In genomic region chr1:201944639-201945038, GRCh38 we compare ENCODE assay signal across 18 cellular contexts. TPM values are rescaled to one million over a fixed set of nuclear protein-coding genes. Genes with fewer than 3 reads are reported as not detected.
DNase-seq lines count a peak whose midpoint lies in the region; ATAC-seq and TF ChIP-seq lines count a peak whose summit lies in the region.
"Had no signal": no experiment of that assay in that cellular context is flagged by ENCODE, and none has a peak within 500 bp of the region (broad histone marks: within the 10 kb centered on the region; RNA-seq: fewer than 3 reads in every experiment).

No MANE protein-coding gene starts in this region.

- TF ChIP-seq EP300 in sigmoid colon (IDR thresholded peaks at IDR 0.05), result no peak
- no peak for TF ChIP-seq EP300 in SK-N-SH (IDR thresholded peaks at IDR 0.05; ENCODE audit: borderline replicate concordance in 1 of 2, low read depth in 1 of 2, low read length in 1 of 2)

- no peak for ATAC-seq in Right ventricle myocardium superior (ENCODE audit: poor library complexity)
- no peak for ATAC-seq in aorta (ENCODE audit: low FRiP score)
- no peak for ATAC-seq in activated T-cell treated with anti-CD3 and anti-CD28 coated beads, Interleukin-2, amount 50 U/mL, for 4 hours
- ATAC-seq: esophagus mucosa had no signal

- H3K4me2 ChIP-seq in SK-N-SH, result no peak overlapping the region

- no peaks in the 10 kb centered on the region for H3K79me2 ChIP-seq in SK-N-SH (ENCODE audit: insufficient read depth)

- TF ChIP-seq POLR2A in sigmoid colon (IDR thresholded peaks at IDR 0.05), result peak in 1 of 2 donors; percentile 27

- H3K27ac ChIP-seq in left ventricle myocardium inferior (replicated peaks) (peak overlapping the region; percentile 75), sigmoid colon (peak overlapping the region; percentile 91 to 98 (median 92)), aorta (ENCODE audit: low read depth in 1 of 2, low read length in 2 of 2) (peak overlapping the region; percentile 79 to 83), SK-N-SH (ENCODE audit: low read depth in 2 of 2, low read length in 1 of 2) (no peak overlapping the region)

- intact Hi-C loops in left ventricle myocardium inferior (cut with micrococcal nuclease), result no loop called here
- intact Hi-C loops in Right ventricle myocardium superior (cut with DNase I), result loop anchor here (5.0 kb wide), 1 partner anchor 47 kb away; no protein-coding TSS in a partner anchor
- intact Hi-C loops in sigmoid colon (cut with DNase I), result no loop called here
- intact Hi-C loops in aorta (cut with DNase I), result loop anchor here in 1 of 2 donors (1.0 kb wide), 1 partner anchor 49 kb away; no protein-coding TSS in a partner anchor

- H3F3A ChIP-seq in SK-N-SH (replicated peaks; ENCODE audit: insufficient read depth), result peaks cover 4% of the 10 kb centered on the region

- H3K9me3 ChIP-seq in left ventricle myocardium inferior (replicated peaks) (no peaks in the 10 kb centered on the region), sigmoid colon (no peaks in the 10 kb centered on the region), aorta (ENCODE audit: control insufficient read depth, low read length) (no peaks in the 10 kb centered on the region), SK-N-SH (no peaks in the 10 kb centered on the region)

- H3K36me3 Mint-ChIP-seq in activated T-cell treated with anti-CD3 and anti-CD28 coated beads, Interleukin-2, amount 50 U/mL, for 4 hours (ENCODE audit: insufficient read depth), result no peaks in the 10 kb centered on the region

- no peak for DNase-seq in left ventricle myocardium inferior
- no peak for DNase-seq in Right ventricle myocardium superior
- peak; percentile 31 for DNase-seq in hepatic stellate cell (ENCODE audit: low spot score)
- DNase-seq in sigmoid colon, result no peak
- DNase-seq in aorta, result no peak
- no peak for DNase-seq in SK-N-SH
- DNase-seq in NOMO-1 (lab: John Stamatoyannopoulos, UW; ENCODE audit: unreplicated experiment in 2 of 2), result no peak
- DNase-seq in activated T-cell treated with anti-CD3 and anti-CD28 coated beads, Interleukin-2, amount 50 U/mL, for 4 hours, result no peak
- DNase-seq: activated CD4-positive, alpha-beta T cell treated with anti-CD3 and anti-CD28 coated beads for 4 hours; activated T-cell treated with anti-CD3 and anti-CD28 coated beads, Interleukin-2, amount 50 U/mL, for 24 hours; cortex of kidney; NCI-H2081; NCI-H69; SHP77 had no signal

- H3K4me3 ChIP-seq in left ventricle myocardium inferior (peak overlapping the region; percentile 69), sigmoid colon (peak overlapping the region; percentile 73 to 82 (median 76)), aorta (ENCODE audit: low read length in 2 of 2) (peak overlapping the region; percentile 77 to 100), SK-N-SH (ENCODE audit: low read depth in 2 of 2, low read length in 1 of 2) (no peak overlapping the region)

- no peak for TF ChIP-seq CTCF in left ventricle myocardium inferior (IDR thresholded peaks at IDR 0.05; ENCODE audit: borderline replicate concordance)
- TF ChIP-seq CTCF in sigmoid colon (IDR thresholded peaks at IDR 0.05), result no peak
- no peak for TF ChIP-seq CTCF in SK-N-SH (IDR thresholded peaks at IDR 0.05)

- WGBS in sigmoid colon, 2 donors, result 63 to 65% methylated on average over 3 of the region's 3 CpGs
- WGBS in aorta, 2 donors, result 2% methylated on average over 3 of the region's 3 CpGs
- WGBS in SK-N-SH (ENCODE audit: low lambda C conversion rate), result 59% methylated on average over 2 of the region's 3 CpGs

- peaks cover 50% of the 10 kb centered on the region for H3K27me3 Mint-ChIP-seq in activated T-cell treated with anti-CD3 and anti-CD28 coated beads, Interleukin-2, amount 50 U/mL, for 4 hours (ENCODE audit: low read depth)

- no peaks in the 10 kb centered on the region for H3K36me3 ChIP-seq in left ventricle myocardium inferior
- peaks cover 3 to 22% (median 6%) of the 10 kb centered on the region in 4 donors for H3K36me3 ChIP-seq in sigmoid colon
- peaks cover 4 to 7% of the 10 kb centered on the region in 2 donors for H3K36me3 ChIP-seq in aorta (ENCODE audit: control insufficient read depth in 1 of 2, insufficient read depth in 2 of 2, low read length in 1 of 2)
- H3K36me3 ChIP-seq in SK-N-SH (replicated peaks in 1 of 2; ENCODE audit: control insufficient read depth in 1 of 2, insufficient read depth in 2 of 2, low read length in 1 of 2), result no peaks in the 10 kb centered on the region

- CTCF ChIA-PET in SK-N-SH (lab: Yijun Ruan, JAX), result interaction anchor here (1.1 to 3.6 kb wide), 6 partner anchors 13 to 116 kb away, joined by 3 to 32 read pairs (median 6); partner anchors contain the start of gene IPO9

- peaks cover 7% of the 10 kb centered on the region for H3K4me1 Mint-ChIP-seq in activated T-cell treated with anti-CD3 and anti-CD28 coated beads, Interleukin-2, amount 50 U/mL, for 4 hours (ENCODE audit: low read depth)

- peaks cover 30% of the 10 kb centered on the region for H3K4me1 ChIP-seq in left ventricle myocardium inferior
- H3K4me1 ChIP-seq in sigmoid colon, result peaks cover 0 to 25% (median 21%) of the 10 kb centered on the region in 4 donors
- H3K4me1 ChIP-seq in aorta (ENCODE audit: control insufficient read depth in 1 of 2, insufficient read depth in 2 of 2, low read length in 2 of 2), result peaks cover 2 to 4% of the 10 kb centered on the region in 2 donors
- peaks cover 0 to 17% of the 10 kb centered on the region in 2 experiments; a peak in 2 of 4 replicates for H3K4me1 ChIP-seq in SK-N-SH (ENCODE audit: control insufficient read depth in 1 of 2, insufficient read depth in 2 of 2, low read depth in 1 of 2, low read length in 1 of 2)

- no peak for TF ChIP-seq RAD21 in SK-N-SH (IDR thresholded peaks at IDR 0.05; ENCODE audit: low read length)

- no peak overlapping the region for H3K9ac ChIP-seq in SK-N-SH

- H4K20me1 ChIP-seq in SK-N-SH (ENCODE audit: insufficient read depth), result no peaks in the 10 kb centered on the region

- no peak overlapping the region for H3K4me3 Mint-ChIP-seq in activated T-cell treated with anti-CD3 and anti-CD28 coated beads, Interleukin-2, amount 50 U/mL, for 4 hours
- H3K4me3 Mint-ChIP-seq: activated T-cell treated with anti-CD3 and anti-CD28 coated beads, Interleukin-2, amount 50 U/mL, for 24 hours; T-helper 2 cell treated with Interferon-gamma antibody and Interleukin-4, amounts not matched to agents 5 μg/mL and 100 μg/mL, for 36 hours had no signal

- H3K9me3 Mint-ChIP-seq in activated T-cell treated with anti-CD3 and anti-CD28 coated beads, Interleukin-2, amount 50 U/mL, for 4 hours, result no peaks in the 10 kb centered on the region
- H3K9me3 Mint-ChIP-seq: activated T-cell treated with anti-CD3 and anti-CD28 coated beads, Interleukin-2, amount 50 U/mL, for 24 hours; T-helper 2 cell treated with Interferon-gamma antibody and Interleukin-4, amounts not matched to agents 5 μg/mL and 100 μg/mL, for 36 hours had no signal

- H3K9me2 ChIP-seq in SK-N-SH, result no peaks in the 10 kb centered on the region

- H3K27me3 ChIP-seq in left ventricle myocardium inferior (ENCODE audit: low read depth), result peaks cover 19% of the 10 kb centered on the region
- no peaks in the 10 kb centered on the region for H3K27me3 ChIP-seq in sigmoid colon
- no peaks in the 10 kb centered on the region for H3K27me3 ChIP-seq in aorta (ENCODE audit: control insufficient read depth in 1 of 2, insufficient read depth in 2 of 2, low read length in 1 of 2)
- H3K27me3 ChIP-seq in SK-N-SH (ENCODE audit: insufficient read depth), result no peaks in the 10 kb centered on the region

- H2AFZ ChIP-seq in SK-N-SH (ENCODE audit: low read depth), result no peak overlapping the region

- POLR2A ChIA-PET in SK-N-SH (lab: Yijun Ruan, JAX), result no interaction called here

TF ChIP-seq in SK-N-SH, 30 proteins besides CTCF, POLR2A, EP300 and RAD21 (continues in another document):
- TF ChIP-seq YY1 (IDR thresholded peaks at IDR 0.05; ENCODE audit: low read depth) (no peak), GATA2 (CRISPR knock-in tag; IDR thresholded peaks at IDR 0.05) (no peak)

RNA-seq across cellular contexts. Expression of gene LMOD1, which starts 1.7 kb away (rescaled TPM):
- total RNA-seq in left ventricle myocardium inferior (9.2 TPM), Right ventricle myocardium superior (9.6 TPM), sigmoid colon (1,000 to 10,000 TPM in 1 of 4 donors, 100 to 1,000 TPM in 3; 633 to 1,011 (median 785) TPM), aorta (100 to 1,000 TPM; 347 to 469 TPM)
- polyA plus RNA-seq in sigmoid colon (10 to 100 TPM in 2 of 3 donors, 1 to 10 TPM in 1; 4.9 to 75.0 (median 15.6) TPM), aorta (100 to 1,000 TPM; 368 to 601 TPM), SK-N-SH (2012; rRNA removed) (2.7 and 4.9 TPM in 2 replicates)
- 2.5 and 2.8 TPM in 2 replicates for polyA plus RNA-seq in SK-N-SH (2012; cell fraction: cytosol; rRNA removed)
- polyA plus RNA-seq in SK-N-SH (2012; cell fraction: nucleus; rRNA removed), result 7.2 and 8.2 TPM in 2 replicates
- total RNA-seq in activated T-cell treated with anti-CD3 and anti-CD28 coated beads, Interleukin-2, amount 50 U/mL, for 4 hours, result under 1 TPM in 2 of 3 donors, not detected in 1; 0.08 to 0.14 TPM
- total RNA-seq: A673, HT1080 had no signal

RNA-seq across cellular contexts. Expression of gene TIMM17A, which starts 10.7 kb away (rescaled TPM):
- total RNA-seq in left ventricle myocardium inferior (87.5 TPM), Right ventricle myocardium superior (76.5 TPM), sigmoid colon (10 to 100 TPM; 23.3 to 56.7 (median 38.4) TPM), aorta (10 to 100 TPM; 29.2 to 48.8 TPM)
- polyA plus RNA-seq in sigmoid colon (10 to 100 TPM; 48.6 to 71.4 (median 57.7) TPM), aorta (10 to 100 TPM; 34.4 to 77.4 TPM), SK-N-SH (2012; rRNA removed) (33.6 and 51.6 TPM in 2 replicates)
- polyA plus RNA-seq in SK-N-SH (2012; cell fraction: cytosol; rRNA removed), result 59.3 and 72.7 TPM in 2 replicates
- polyA plus RNA-seq in SK-N-SH (2012; cell fraction: nucleus; rRNA removed), result 20.6 and 39.2 TPM in 2 replicates
- total RNA-seq in activated T-cell treated with anti-CD3 and anti-CD28 coated beads, Interleukin-2, amount 50 U/mL, for 4 hours, result 100 to 1,000 TPM; 144 to 160 (median 146) TPM

RNA-seq across cellular contexts. Expression of gene RNPEP, which starts 37.8 kb away (rescaled TPM):
- total RNA-seq in left ventricle myocardium inferior (16.6 TPM), Right ventricle myocardium superior (15.4 TPM), sigmoid colon (10 to 100 TPM; 23.9 to 38.5 (median 32.0) TPM), aorta (10 to 100 TPM; 28.0 to 43.1 TPM)
- polyA plus RNA-seq in sigmoid colon (10 to 100 TPM; 59.1 to 86.5 (median 81.7) TPM), aorta (10 to 100 TPM; 29.1 to 31.6 TPM), SK-N-SH (2012; rRNA removed) (36.7 and 46.7 TPM in 2 replicates)
- 45.5 and 49.7 TPM in 2 replicates for polyA plus RNA-seq in SK-N-SH (2012; cell fraction: cytosol; rRNA removed)
- polyA plus RNA-seq in SK-N-SH (2012; cell fraction: nucleus; rRNA removed), result 84.1 and 88.4 TPM in 2 replicates
- 10 to 100 TPM; 14.3 to 20.2 (median 17.5) TPM for total RNA-seq in activated T-cell treated with anti-CD3 and anti-CD28 coated beads, Interleukin-2, amount 50 U/mL, for 4 hours

RNA-seq across cellular contexts. Expression of gene SHISA4, which starts 55.9 kb away (rescaled TPM):
- 191 TPM for total RNA-seq in left ventricle myocardium inferior
- total RNA-seq in Right ventricle myocardium superior, result 162 TPM
- 10 to 100 TPM; 12.7 to 23.7 (median 19.3) TPM for total RNA-seq in sigmoid colon
- 1 to 10 TPM; 3.5 to 6.1 (median 3.6) TPM for polyA plus RNA-seq in sigmoid colon
- 10 to 100 TPM; 30.6 to 39.9 TPM for total RNA-seq in aorta
- polyA plus RNA-seq in aorta, result 10 to 100 TPM; 76.1 to 93.1 TPM
- 42.1 and 50.5 TPM in 2 replicates for polyA plus RNA-seq in SK-N-SH (2012; rRNA removed)
- 23.2 and 33.5 TPM in 2 replicates for polyA plus RNA-seq in SK-N-SH (2012; cell fraction: cytosol; rRNA removed)
- 35.0 and 43.6 TPM in 2 replicates for polyA plus RNA-seq in SK-N-SH (2012; cell fraction: nucleus; rRNA removed)
- under 1 TPM; 0.19 to 0.40 (median 0.37) TPM for total RNA-seq in activated T-cell treated with anti-CD3 and anti-CD28 coated beads, Interleukin-2, amount 50 U/mL, for 4 hours

Comparison
In these comparisons a context has a peak if more than half of its experiments do, and no peak if none do; other contexts are left out.
1. H3K27ac ChIP-seq: peak in left ventricle myocardium inferior (single experiment), sigmoid colon (4 of 4) and aorta (2 of 2); none in SK-N-SH (0 of 2).
2. H3K4me3 ChIP-seq: peak in left ventricle myocardium inferior (single experiment), sigmoid colon (4 of 4) and aorta (2 of 2); none in SK-N-SH (0 of 2).
3. RNA of gene LMOD1, which starts 1.7 kb away (total RNA-seq): 633 to 1,011 TPM in sigmoid colon and 347 to 469 TPM in aorta; 9.6 TPM in Right ventricle myocardium superior (single experiment), 9.2 TPM in left ventricle myocardium inferior (single experiment) and 0.08 to 0.14 TPM in activated T-cell treated with anti-CD3 and anti-CD28 coated beads, Interleukin-2, amount 50 U/mL, for 4 hours; every median in the first group is over 10 times any median in the second.